ENCODE assay signal across 26 cellular contexts in genomic region chr11:124077266-124077665, GRCh38. TPM values are rescaled to one million over a fixed set of nuclear protein-coding genes. Genes with fewer than 3 reads are reported as not detected.
"Had no signal": no experiment of that assay in that cellular context is flagged by ENCODE, and none has a peak within 500 bp of the region (broad histone marks: within the 10 kb centered on the region; RNA-seq: fewer than 3 reads in every experiment).

No MANE protein-coding gene starts in this region.

- H3K36me3 Mint-ChIP-seq: activated naive CD8-positive, alpha-beta T cell; brain had no signal

- H3K27ac Mint-ChIP-seq: activated CD8-positive, alpha-beta T cell treated with anti-CD3 and anti-CD28 coated beads for 36 hours; activated naive CD4-positive, alpha-beta T cell treated with anti-CD3 and anti-CD28 coated beads for 36 hours; activated naive CD8-positive, alpha-beta T cell; activated T-helper 17 cell treated with anti-CD3 and anti-CD28 coated beads, Interleukin-2, amount 50 U/mL, for 72 hours; T-helper 1 cell treated with Interleukin-12 subunit alpha and Interleukin-12 subunit beta and Interleukin-4 antibody, amounts not matched to agents 30 μg/mL and 1 μg/mL, for 36 hours had no signal

- FAIRE-seq: astrocyte had no signal

- H3K9me3 Mint-ChIP-seq: activated CD8-positive, alpha-beta T cell treated with anti-CD3 and anti-CD28 coated beads for 36 hours; activated naive CD4-positive, alpha-beta T cell treated with anti-CD3 and anti-CD28 coated beads for 36 hours; activated T-helper 17 cell treated with anti-CD3 and anti-CD28 coated beads, Interleukin-2, amount 50 U/mL, for 72 hours; brain; central memory CD8-positive, alpha-beta T cell; T-helper 1 cell treated with Interleukin-12 subunit alpha and Interleukin-12 subunit beta and Interleukin-4 antibody, amounts not matched to agents 30 μg/mL and 1 μg/mL, for 36 hours had no signal

- H3K4me3 Mint-ChIP-seq: T-helper 1 cell treated with Interleukin-12 subunit alpha and Interleukin-12 subunit beta and Interleukin-4 antibody, amounts not matched to agents 30 μg/mL and 1 μg/mL, for 36 hours had no signal

- H3K36me3 ChIP-seq: WERI-Rb-1 had no signal

- H3K4me1 Mint-ChIP-seq: activated T-helper 17 cell treated with anti-CD3 and anti-CD28 coated beads, Interleukin-2, amount 50 U/mL, for 72 hours; central memory CD8-positive, alpha-beta T cell had no signal

- DNase-seq: activated CD4-positive, alpha-beta T cell treated with anti-CD3 and anti-CD28 coated beads for 4 hours; activated CD8-positive, alpha-beta memory T cell treated with anti-CD3 and anti-CD28 coated beads, Interleukin-2, amount 50 U/mL, for 4 hours; activated CD8-positive, alpha-beta T cell treated with anti-CD3 and anti-CD28 coated beads for 36 hours; activated gamma-delta T cell; activated naive CD4-positive, alpha-beta T cell treated with anti-CD3 and anti-CD28 coated beads for 36 hours; activated T-cell treated with anti-CD3 and anti-CD28 coated beads, Interleukin-2, amount 50 U/mL, for 1 hour; amygdala; Karpas-422; MM.1S; NCI-H1105; NCI-H1436; NCI-H2029 treated with DMSO at 0.1 percent for 48 hours; NCI-H510A treated with DMSO at 0.1 percent for 48 hours; NCI-H69; NK-92 treated with Interleukin-12 subunit alpha and Interleukin-12 subunit beta, amount 100 ng/mL, for 24 hours; RPMI8226; WERI-Rb-1 had no signal

- ATAC-seq: activated CD4-positive, CD25-positive, alpha-beta regulatory T cell treated with anti-CD3 and anti-CD28 coated beads, Interleukin-2, amount 50 U/mL, for 24 hours; activated CD8-positive, alpha-beta T cell treated with anti-CD3 and anti-CD28 coated beads for 36 hours; activated T-helper 17 cell treated with anti-CD3 and anti-CD28 coated beads, Interleukin-2, amount 50 U/mL, for 72 hours; Panc1; Right ventricle myocardium inferior had no signal

RNA-seq across cellular contexts. Expression of gene OR10G7, which starts 36.1 kb away (rescaled TPM):
- total RNA-seq: activated CD8-positive, alpha-beta T cell treated with anti-CD3 and anti-CD28 coated beads for 36 hours; activated naive CD4-positive, alpha-beta T cell treated with anti-CD3 and anti-CD28 coated beads for 36 hours; activated T-helper 17 cell treated with anti-CD3 and anti-CD28 coated beads, Interleukin-2, amount 50 U/mL, for 72 hours; astrocyte; Right ventricle myocardium inferior had no signal

RNA-seq across cellular contexts. Expression of gene OR10G8, which starts 50.7 kb away (rescaled TPM):
- total RNA-seq: activated CD8-positive, alpha-beta T cell treated with anti-CD3 and anti-CD28 coated beads for 36 hours; activated naive CD4-positive, alpha-beta T cell treated with anti-CD3 and anti-CD28 coated beads for 36 hours; activated T-helper 17 cell treated with anti-CD3 and anti-CD28 coated beads, Interleukin-2, amount 50 U/mL, for 72 hours; astrocyte; Right ventricle myocardium inferior had no signal

RNA-seq across cellular contexts. Expression of gene OR10G9, which starts 54.5 kb away (rescaled TPM):
- total RNA-seq: activated CD8-positive, alpha-beta T cell treated with anti-CD3 and anti-CD28 coated beads for 36 hours; activated naive CD4-positive, alpha-beta T cell treated with anti-CD3 and anti-CD28 coated beads for 36 hours; activated T-helper 17 cell treated with anti-CD3 and anti-CD28 coated beads, Interleukin-2, amount 50 U/mL, for 72 hours; astrocyte; Right ventricle myocardium inferior had no signal
